Comparison of ENCODE assay signal across 23 cellular contexts in the genomic region with DNA sequence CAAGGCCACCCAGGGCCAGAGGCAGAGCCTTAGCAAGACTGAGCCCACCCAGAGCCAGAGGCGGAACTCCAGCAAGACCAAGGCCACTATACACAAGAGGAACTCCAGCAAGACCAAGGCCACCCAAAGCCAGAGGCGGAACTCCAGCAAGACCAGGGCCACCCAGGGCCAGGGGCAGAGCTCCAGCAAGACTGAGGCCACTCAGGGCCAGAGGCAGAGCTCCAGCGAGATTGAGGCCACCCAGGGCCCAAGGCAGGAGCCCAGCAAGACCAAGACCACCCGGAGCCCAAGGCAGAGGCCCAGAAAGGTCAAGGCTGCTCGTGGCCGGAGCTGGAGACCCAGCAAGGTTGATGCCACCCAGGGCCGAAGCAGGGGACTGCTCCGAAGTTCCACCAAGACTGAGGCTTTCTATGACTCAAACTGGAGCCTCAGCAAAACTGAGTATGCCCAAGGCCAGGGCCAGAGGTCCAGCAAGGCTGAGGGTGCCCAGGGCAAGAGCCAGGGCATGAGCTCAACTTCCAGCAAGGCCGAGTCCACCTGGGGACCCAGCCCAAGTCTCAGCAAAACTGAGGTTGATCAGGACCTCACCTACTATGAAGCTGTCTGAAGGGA. TPM values are rescaled to one million over a fixed set of nuclear protein-coding genes. Genes with fewer than 3 reads are reported as not detected.
"Had no signal": no experiment of that assay in that cellular context is flagged by ENCODE, and none has a peak within 500 bp of the region (broad histone marks: within the 10 kb centered on the region; RNA-seq: fewer than 3 reads in every experiment).

No MANE protein-coding gene starts in this region.

- ATAC-seq: naive thymus-derived CD4-positive, alpha-beta T cell; stimulated activated naive CD8-positive, alpha-beta T cell treated with anti-CD3 and anti-CD28 coated beads, Interleukin-15, Interleukin-2, amounts not matched to agents 100 U/mL and 50 U/mL, for 24 hours had no signal

- H3K27me3 ChIP-seq: suprapubic skin, tibial artery, upper lobe of left lung, uterus had no signal

- H3K4me1 ChIP-seq: uterus had no signal

- H3K27ac ChIP-seq: coronary artery, suprapubic skin, tibial artery, upper lobe of left lung, uterus had no signal

- H3K4me3 ChIP-seq: coronary artery, suprapubic skin, tibial artery, upper lobe of left lung, uterus had no signal

- H3K9me3 ChIP-seq: suprapubic skin, tibial artery, upper lobe of left lung, uterus had no signal

- H3K4me3 Mint-ChIP-seq: naive thymus-derived CD4-positive, alpha-beta T cell; nephron progenitor cell had no signal

- H3K27me3 Mint-ChIP-seq: naive thymus-derived CD4-positive, alpha-beta T cell had no signal

- H3K27ac Mint-ChIP-seq: nephron progenitor cell had no signal

- DNase-seq: effector CD8-positive, alpha-beta T cell; foreskin melanocyte; head of caudate nucleus; hippocampal formation; kidney glomerular epithelial cell; mammary epithelial cell; naive thymus-derived CD4-positive, alpha-beta T cell; nephron progenitor cell; posterior cingulate gyrus; small intestine; stimulated activated CD4-positive, alpha-beta T cell treated with anti-CD3 and anti-CD28 coated beads, Interleukin-2, amount 100 ng/mL, for 48 hours; stimulated activated naive CD8-positive, alpha-beta T cell treated with anti-CD3 and anti-CD28 coated beads, Interleukin-15, Interleukin-2, amounts not matched to agents 100 U/mL and 50 U/mL, for 24 hours; tibial artery; upper lobe of left lung; uterus had no signal

- H3K36me3 ChIP-seq: uterus had no signal

- FAIRE-seq: small intestine had no signal

- H3K9me3 Mint-ChIP-seq: nephron progenitor cell had no signal

RNA-seq across cellular contexts. Expression of gene TTC16, which starts 15.0 kb away (rescaled TPM):
- total RNA-seq: dermis microvascular lymphatic vessel endothelial cell, mesenteric fat pad, osteocyte, pulmonary artery endothelial cell had no signal

RNA-seq across cellular contexts. Expression of gene CFAP157, which starts 24.1 kb away (rescaled TPM):
- total RNA-seq: dermis microvascular lymphatic vessel endothelial cell, liver, mammary epithelial cell, mononuclear cell, pulmonary artery endothelial cell had no signal
- polyA plus RNA-seq: mammary epithelial cell had no signal
